22 cellular contexts compared by ENCODE assay signal in the genomic region with DNA sequence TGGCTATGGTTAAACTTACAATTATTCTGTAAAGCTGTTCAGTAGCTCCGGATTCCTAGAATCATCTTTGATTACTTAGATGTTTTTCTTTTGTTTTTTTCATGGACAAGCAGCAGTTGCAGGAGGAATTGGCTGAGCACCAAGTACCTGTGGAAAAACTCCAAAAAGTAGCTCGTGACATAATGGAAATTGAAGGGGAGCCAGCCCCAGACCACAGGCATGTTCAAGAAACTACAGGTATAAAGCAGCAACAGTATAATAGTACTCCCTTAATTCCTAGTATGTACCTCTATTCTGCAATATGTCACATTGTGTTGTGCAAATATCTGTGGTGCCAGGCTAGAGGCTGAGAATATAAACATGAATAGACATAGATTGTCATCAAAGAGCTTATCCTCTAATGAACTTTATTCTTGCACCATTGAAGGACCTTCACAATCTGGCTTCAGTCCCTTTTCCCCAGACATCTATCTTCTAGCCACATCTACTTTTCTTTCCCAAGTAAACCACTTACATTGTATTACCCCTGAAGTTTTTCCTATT.
DNase-seq lines count a peak whose midpoint lies in the region; ATAC-seq and TF ChIP-seq lines count a peak whose summit lies in the region.
"Had no signal": no experiment of that assay in that cellular context is flagged by ENCODE, and none has a peak within 500 bp of the region (broad histone marks: within the 10 kb centered on the region; RNA-seq: fewer than 3 reads in every experiment).

No MANE protein-coding gene starts in this region.

- no peak for TF ChIP-seq CTCF in WTC11 (IDR thresholded peaks at IDR 0.05)
- no peak for TF ChIP-seq CTCF in endothelial cell (IDR thresholded peaks at IDR 0.05; ENCODE audit: unreplicated experiment)

- peaks cover 41% of the 10 kb centered on the region for H3K36me3 Mint-ChIP-seq in activated CD4-positive, alpha-beta T cell treated with anti-CD3 and anti-CD28 coated beads for 36 hours (ENCODE audit: low read depth)
- H3K36me3 Mint-ChIP-seq in WTC11 (peaks cover 72% of the 10 kb centered on the region), endothelial cell (ENCODE audit: low read depth, unreplicated experiment) (peaks cover 54% of the 10 kb centered on the region)
- H3K36me3 Mint-ChIP-seq in stimulated activated effector memory CD8-positive, alpha-beta T cell treated with anti-CD3 and anti-CD28 coated beads, Interleukin-12 subunit alpha, Interleukin-12 subunit beta, amount 100 ng/mL, for 72 hours = peaks cover 100% of the 10 kb centered on the region

- DNase-seq in activated CD4-positive, alpha-beta T cell treated with anti-CD3 and anti-CD28 coated beads for 36 hours = no peak
- DNase-seq in activated CD4-positive, alpha-beta T cell treated with anti-CD3 and anti-CD28 coated beads for 48 hours = no peak
- DNase-seq in WTC11 (ENCODE audit: low spot score) = no peak
- no peak for DNase-seq in endothelial cell (ENCODE audit: low spot score)
- no peak for DNase-seq in stimulated activated effector memory CD8-positive, alpha-beta T cell treated with anti-CD3 and anti-CD28 coated beads, Interleukin-12 subunit alpha, Interleukin-12 subunit beta, amount 100 ng/mL, for 72 hours (ENCODE audit: low spot score in 2 of 2)
- DNase-seq in NCI-H146 (lab: John Stamatoyannopoulos, UW) = no peak
- DNase-seq: activated CD4-positive, alpha-beta T cell treated with anti-CD3 and anti-CD28 coated beads, Interleukin-2, amount 50 U/mL, for 1 hour; activated effector memory CD4-positive, alpha-beta T cell treated with Interleukin-2 at 50 U/mL for 16 hours; cerebellar nuclear complex; effector CD4-positive, alpha-beta T cell; glutamatergic neuron; NCI-H1436 treated with DMSO at 0.1 percent for 48 hours; NCI-H2171 treated with DMSO at 0.1 percent for 48 hours; NCI-H774; OCI-M1; SHP77 treated with DMSO at 0.1 percent for 48 hours had no signal

- H3K4me1 Mint-ChIP-seq in activated CD4-positive, alpha-beta T cell treated with anti-CD3 and anti-CD28 coated beads for 36 hours = no peaks in the 10 kb centered on the region
- H3K4me1 Mint-ChIP-seq in WTC11 = no peaks in the 10 kb centered on the region
- peaks cover 15% of the 10 kb centered on the region for H3K4me1 Mint-ChIP-seq in endothelial cell (ENCODE audit: unreplicated experiment)
- H3K4me1 Mint-ChIP-seq in stimulated activated effector memory CD8-positive, alpha-beta T cell treated with anti-CD3 and anti-CD28 coated beads, Interleukin-12 subunit alpha, Interleukin-12 subunit beta, amount 100 ng/mL, for 72 hours = no peaks in the 10 kb centered on the region
- H3K4me1 Mint-ChIP-seq: B cell, mesothelial cell of epicardium, neural progenitor cell had no signal

- ATAC-seq in activated CD4-positive, alpha-beta T cell treated with anti-CD3 and anti-CD28 coated beads for 36 hours = no peak
- ATAC-seq in WTC11 (no peak), HG03439 (IDR thresholded peaks at IDR 0.05; ENCODE audit: unreplicated experiment) (no peak), HG03095 (IDR thresholded peaks at IDR 0.05; ENCODE audit: unreplicated experiment) (no peak)
- ATAC-seq in stimulated activated effector memory CD8-positive, alpha-beta T cell treated with anti-CD3 and anti-CD28 coated beads, Interleukin-12 subunit alpha, Interleukin-12 subunit beta, amount 100 ng/mL, for 72 hours = no peak
- ATAC-seq: HepG2 had no signal

- no peaks in the 10 kb centered on the region for H3K9me3 Mint-ChIP-seq in activated CD4-positive, alpha-beta T cell treated with anti-CD3 and anti-CD28 coated beads for 36 hours (ENCODE audit: low read depth)
- H3K9me3 Mint-ChIP-seq in WTC11 (no peaks in the 10 kb centered on the region), endothelial cell (ENCODE audit: unreplicated experiment) (no peaks in the 10 kb centered on the region)
- no peaks in the 10 kb centered on the region for H3K9me3 Mint-ChIP-seq in stimulated activated effector memory CD8-positive, alpha-beta T cell treated with anti-CD3 and anti-CD28 coated beads, Interleukin-12 subunit alpha, Interleukin-12 subunit beta, amount 100 ng/mL, for 72 hours
- H3K9me3 Mint-ChIP-seq: mesothelial cell of epicardium, neural progenitor cell had no signal

- H3K4me3 Mint-ChIP-seq in activated CD4-positive, alpha-beta T cell treated with anti-CD3 and anti-CD28 coated beads for 36 hours = no peak overlapping the region
- H3K4me3 Mint-ChIP-seq in WTC11 (no peak overlapping the region), endothelial cell (ENCODE audit: unreplicated experiment) (peak overlapping the region; percentile 13)
- no peak overlapping the region for H3K4me3 Mint-ChIP-seq in stimulated activated effector memory CD8-positive, alpha-beta T cell treated with anti-CD3 and anti-CD28 coated beads, Interleukin-12 subunit alpha, Interleukin-12 subunit beta, amount 100 ng/mL, for 72 hours
- H3K4me3 Mint-ChIP-seq: B cell, mesothelial cell of epicardium, neural progenitor cell had no signal

- POLR2A ChIA-PET in activated CD4-positive, alpha-beta T cell treated with anti-CD3 and anti-CD28 coated beads for 36 hours (lab: Charles Lee) = no interaction called here
- POLR2A ChIA-PET in WTC11 (lab: Charles Lee) = no interaction called here

- peak overlapping the region; percentile 33 for H3K27ac Mint-ChIP-seq in activated CD4-positive, alpha-beta T cell treated with anti-CD3 and anti-CD28 coated beads for 36 hours
- H3K27ac Mint-ChIP-seq in WTC11 (peak overlapping the region; percentile 17; the same call in 1 of the 2 replicates), endothelial cell (ENCODE audit: unreplicated experiment) (peak overlapping the region; percentile 49)
- peak overlapping the region; percentile 11 for H3K27ac Mint-ChIP-seq in stimulated activated effector memory CD8-positive, alpha-beta T cell treated with anti-CD3 and anti-CD28 coated beads, Interleukin-12 subunit alpha, Interleukin-12 subunit beta, amount 100 ng/mL, for 72 hours
- H3K27ac Mint-ChIP-seq: B cell, mesothelial cell of epicardium, neural progenitor cell had no signal

- intact Hi-C loops in activated CD4-positive, alpha-beta T cell treated with anti-CD3 and anti-CD28 coated beads for 36 hours (cut with DNase I, micrococcal nuclease) = no loop called here

- no peaks in the 10 kb centered on the region for H3K27me3 Mint-ChIP-seq in activated CD4-positive, alpha-beta T cell treated with anti-CD3 and anti-CD28 coated beads for 36 hours
- H3K27me3 Mint-ChIP-seq in WTC11 (ENCODE audit: low read depth) (no peaks in the 10 kb centered on the region), endothelial cell (ENCODE audit: unreplicated experiment) (peaks cover 7% of the 10 kb centered on the region)
- H3K27me3 Mint-ChIP-seq: B cell had no signal

- CTCF ChIA-PET in activated CD4-positive, alpha-beta T cell treated with anti-CD3 and anti-CD28 coated beads for 36 hours (lab: Charles Lee) = interaction anchor here (0.9 to 1.1 kb wide), 2 partner anchors 52 to 256 kb away, joined by 3 read pairs; no protein-coding TSS in a partner anchor
- CTCF ChIA-PET in WTC11 (lab: Charles Lee) = interaction anchor here (1.0 to 1.6 kb wide), 2 partner anchors 19 to 180 kb away, joined by 4 to 6 read pairs; no protein-coding TSS in a partner anchor

TF ChIP-seq in WTC11, 78 proteins besides CTCF, POLR2A, EP300 and RAD21 (continues in another document):
- no peak for TF ChIP-seq TEAD1 (CRISPR knock-in tag; IDR thresholded peaks at IDR 0.05)
- TF ChIP-seq, protein P1, sequence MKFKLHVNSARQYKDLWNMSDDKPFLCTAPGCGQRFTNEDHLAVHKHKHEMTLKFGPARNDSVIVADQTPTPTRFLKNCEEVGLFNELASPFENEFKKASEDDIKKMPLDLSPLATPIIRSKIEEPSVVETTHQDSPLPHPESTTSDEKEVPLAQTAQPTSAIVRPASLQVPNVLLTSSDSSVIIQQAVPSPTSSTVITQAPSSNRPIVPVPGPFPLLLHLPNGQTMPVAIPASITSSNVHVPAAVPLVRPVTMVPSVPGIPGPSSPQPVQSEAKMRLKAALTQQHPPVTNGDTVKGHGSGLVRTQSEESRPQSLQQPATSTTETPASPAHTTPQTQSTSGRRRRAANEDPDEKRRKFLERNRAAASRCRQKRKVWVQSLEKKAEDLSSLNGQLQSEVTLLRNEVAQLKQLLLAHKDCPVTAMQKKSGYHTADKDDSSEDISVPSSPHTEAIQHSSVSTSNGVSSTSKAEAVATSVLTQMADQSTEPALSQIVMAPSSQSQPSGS (CRISPR knock-in tag; IDR thresholded peaks at IDR 0.05; ENCODE audit: borderline replicate concordance, low read depth) = no peak
- TF ChIP-seq, protein P2, sequence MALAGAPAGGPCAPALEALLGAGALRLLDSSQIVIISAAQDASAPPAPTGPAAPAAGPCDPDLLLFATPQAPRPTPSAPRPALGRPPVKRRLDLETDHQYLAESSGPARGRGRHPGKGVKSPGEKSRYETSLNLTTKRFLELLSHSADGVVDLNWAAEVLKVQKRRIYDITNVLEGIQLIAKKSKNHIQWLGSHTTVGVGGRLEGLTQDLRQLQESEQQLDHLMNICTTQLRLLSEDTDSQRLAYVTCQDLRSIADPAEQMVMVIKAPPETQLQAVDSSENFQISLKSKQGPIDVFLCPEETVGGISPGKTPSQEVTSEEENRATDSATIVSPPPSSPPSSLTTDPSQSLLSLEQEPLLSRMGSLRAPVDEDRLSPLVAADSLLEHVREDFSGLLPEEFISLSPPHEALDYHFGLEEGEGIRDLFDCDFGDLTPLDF (CRISPR knock-in tag; IDR thresholded peaks at IDR 0.05) = no peak
